22 cellular contexts compared by ENCODE assay signal in genomic region chr2:29755233-29755632, GRCh38.
"Had no signal": no experiment of that assay in that cellular context is flagged by ENCODE, and none has a peak within 500 bp of the region (broad histone marks: within the 10 kb centered on the region; RNA-seq: fewer than 3 reads in every experiment).

No MANE protein-coding gene starts in this region.

- H3K9me3 Mint-ChIP-seq: mesothelial cell of epicardium; naive thymus-derived CD8-positive, alpha-beta T cell had no signal

- H2AFZ ChIP-seq: hepatocyte had no signal

- H3K79me2 ChIP-seq: hepatocyte had no signal

- H3K27ac ChIP-seq: coronary artery, esophagus muscularis mucosa, foreskin keratinocyte, gastroesophageal sphincter, heart left ventricle, hepatocyte, left lung, lower lobe of right lung had no signal

- H3K27ac Mint-ChIP-seq: mesothelial cell of epicardium; naive B cell; naive thymus-derived CD8-positive, alpha-beta T cell had no signal

- H3K9me3 ChIP-seq: esophagus muscularis mucosa, gastroesophageal sphincter, heart left ventricle, left lung, lower lobe of right lung, mucosa of descending colon had no signal

- ATAC-seq: foreskin keratinocyte; gastroesophageal sphincter; heart left ventricle; left cardiac atrium; left lung; left ventricle myocardium superior; lower lobe of right lung; mucosa of descending colon; naive thymus-derived CD8-positive, alpha-beta T cell had no signal

- H3K4me2 ChIP-seq: hepatocyte had no signal

- H3K4me3 Mint-ChIP-seq: mesothelial cell of epicardium; naive B cell; naive thymus-derived CD8-positive, alpha-beta T cell had no signal

- FAIRE-seq: endothelial cell of umbilical vein, frontal cortex, islet of Langerhans had no signal

- H3K27me3 ChIP-seq: esophagus muscularis mucosa, gastroesophageal sphincter, heart left ventricle, left lung had no signal

- H3K4me3 ChIP-seq: coronary artery, dorsolateral prefrontal cortex, esophagus muscularis mucosa, gastroesophageal sphincter, heart left ventricle, hepatocyte, left lung, lower lobe of right lung, mucosa of descending colon had no signal

- H3K36me3 Mint-ChIP-seq: mesothelial cell of epicardium; naive B cell; naive thymus-derived CD8-positive, alpha-beta T cell had no signal

- H3K4me1 Mint-ChIP-seq: naive B cell; naive thymus-derived CD8-positive, alpha-beta T cell had no signal

- DNase-seq: dermis blood vessel endothelial cell; effector CD4-positive, alpha-beta T cell; effector memory CD4-positive, alpha-beta T cell; foreskin keratinocyte; heart left ventricle; left cardiac atrium; left lung; left ventricle myocardium superior; lower lobe of right lung; mesenchymal stem cell; mucosa of descending colon; naive B cell; naive thymus-derived CD8-positive, alpha-beta T cell had no signal

- H3K36me3 ChIP-seq: esophagus muscularis mucosa, gastroesophageal sphincter, heart left ventricle, left lung, lower lobe of right lung had no signal

- H3K4me1 ChIP-seq: foreskin keratinocyte, heart left ventricle, left lung, lower lobe of right lung had no signal
